ENCODE assay signal across 8 cellular contexts in genomic region chr1:155176544-155177071, GRCh38. TPM values are rescaled to one million over a fixed set of nuclear protein-coding genes. Genes with fewer than 3 reads are reported as not detected.
DNase-seq lines count a peak whose midpoint lies in the region; ATAC-seq lines count a peak whose summit lies in the region.

No MANE protein-coding gene starts in this region.

- peaks cover 56% of the 10 kb centered on the region for H3K36me3 Mint-ChIP-seq in activated CD4-positive, alpha-beta memory T cell treated with anti-CD3 and anti-CD28 coated beads, Interleukin-2, amount 10 ng/mL, durations not matched to agents 7 days and 5 days (ENCODE audit: low read depth)

- H3K4me1 Mint-ChIP-seq in activated CD4-positive, alpha-beta memory T cell treated with anti-CD3 and anti-CD28 coated beads, Interleukin-2, amount 10 ng/mL, durations not matched to agents 7 days and 5 days, result peaks cover 56% of the 10 kb centered on the region

- H3K27ac Mint-ChIP-seq in activated CD4-positive, alpha-beta memory T cell treated with anti-CD3 and anti-CD28 coated beads, Interleukin-2, amount 10 ng/mL, durations not matched to agents 7 days and 5 days, result peak overlapping the region; percentile 96

- POLR2A ChIA-PET in activated CD4-positive, alpha-beta memory T cell treated with anti-CD3 and anti-CD28 coated beads, Interleukin-2, amount 10 ng/mL, durations not matched to agents 7 days and 5 days (lab: Charles Lee), result interaction anchor here (1.2 to 7.5 kb wide), 5 partner anchors 8 to 50 kb away, joined by 8 to 133 read pairs (median 17); partner anchors contain the start of genes MTX1 and THBS3

- DNase-seq in CMK (ENCODE audit: low read depth), result peak; percentile 68
- peak in 71 of 76 experiments; percentile 12 to 89 (median 78) for DNase-seq in HUDEP-2 (lab: John Stamatoyannopoulos, UW; ENCODE audit: unreplicated experiment in 76 of 76)
- peak; percentile 57 for DNase-seq in NK-92 treated with Interleukin-12 subunit alpha and Interleukin-12 subunit beta, amount 100 ng/mL, for 24 hours (lab: John Stamatoyannopoulos, UW)
- peak; percentile 88 for DNase-seq in activated CD4-positive, alpha-beta memory T cell treated with anti-CD3 and anti-CD28 coated beads, Interleukin-2, amount 10 ng/mL, durations not matched to agents 7 days and 5 days
- DNase-seq in effector CD4-positive, alpha-beta T cell, result peak; percentile 79
- peak; percentile 87 for DNase-seq in medulla oblongata (ENCODE audit: extremely low spot score)
- peak; percentile 69 to 73 for DNase-seq in stimulated activated CD8-positive, alpha-beta memory T cell treated with anti-CD3 and anti-CD28 coated beads, Interleukin-2, amount 100 ng/mL, for 1 hour (ENCODE audit: low read depth in 2 of 2)

- no peaks in the 10 kb centered on the region for H3K27me3 Mint-ChIP-seq in activated CD4-positive, alpha-beta memory T cell treated with anti-CD3 and anti-CD28 coated beads, Interleukin-2, amount 10 ng/mL, durations not matched to agents 7 days and 5 days

- H3K4me3 Mint-ChIP-seq in activated CD4-positive, alpha-beta memory T cell treated with anti-CD3 and anti-CD28 coated beads, Interleukin-2, amount 10 ng/mL, durations not matched to agents 7 days and 5 days, result peak overlapping the region; percentile 18

- ATAC-seq in GM21619 (IDR thresholded peaks at IDR 0.05; ENCODE audit: unreplicated experiment), result no peak

- CTCF ChIA-PET in activated CD4-positive, alpha-beta memory T cell treated with anti-CD3 and anti-CD28 coated beads, Interleukin-2, amount 10 ng/mL, durations not matched to agents 7 days and 5 days (lab: Charles Lee), result interaction anchor here (0.7 to 5.0 kb wide), 13 partner anchors 17 to 92 kb away, joined by 3 to 93 read pairs (median 11); no protein-coding TSS in a partner anchor

- no peaks in the 10 kb centered on the region for H3K9me3 Mint-ChIP-seq in activated CD4-positive, alpha-beta memory T cell treated with anti-CD3 and anti-CD28 coated beads, Interleukin-2, amount 10 ng/mL, durations not matched to agents 7 days and 5 days

RNA-seq across cellular contexts. Expression of gene TRIM46, which starts 3.0 kb away (rescaled TPM):
- 10 to 100 TPM; 17.8 to 18.3 TPM for total RNA-seq in activated CD4-positive, alpha-beta memory T cell treated with anti-CD3 and anti-CD28 coated beads, Interleukin-2, amount 10 ng/mL, durations not matched to agents 7 days and 5 days

RNA-seq across cellular contexts. Expression of gene KRTCAP2, which starts 3.5 kb away (rescaled TPM):
- 100 to 1,000 TPM; 203 to 224 TPM for total RNA-seq in activated CD4-positive, alpha-beta memory T cell treated with anti-CD3 and anti-CD28 coated beads, Interleukin-2, amount 10 ng/mL, durations not matched to agents 7 days and 5 days

RNA-seq across cellular contexts. Expression of gene THBS3, which starts 31.1 kb away (rescaled TPM):
- total RNA-seq in activated CD4-positive, alpha-beta memory T cell treated with anti-CD3 and anti-CD28 coated beads, Interleukin-2, amount 10 ng/mL, durations not matched to agents 7 days and 5 days, result 10 to 100 TPM; 30.7 to 32.3 TPM

RNA-seq across cellular contexts. Expression of gene MTX1, which starts 31.9 kb away (rescaled TPM):
- 10 to 100 TPM; 41.2 to 43.1 TPM for total RNA-seq in activated CD4-positive, alpha-beta memory T cell treated with anti-CD3 and anti-CD28 coated beads, Interleukin-2, amount 10 ng/mL, durations not matched to agents 7 days and 5 days

RNA-seq across cellular contexts. Expression of gene DPM3, which starts 36.3 kb away (rescaled TPM):
- 10 to 100 TPM; 80.2 to 80.6 TPM for total RNA-seq in activated CD4-positive, alpha-beta memory T cell treated with anti-CD3 and anti-CD28 coated beads, Interleukin-2, amount 10 ng/mL, durations not matched to agents 7 days and 5 days
